In genomic region chr9:71725590-71726338, GRCh38 we compare ENCODE assay signal across 14 cellular contexts. TPM values are rescaled to one million over a fixed set of nuclear protein-coding genes. Genes with fewer than 3 reads are reported as not detected.
DNase-seq lines count a peak whose midpoint lies in the region; ATAC-seq and TF ChIP-seq lines count a peak whose summit lies in the region.
"Had no signal": no experiment of that assay in that cellular context is flagged by ENCODE, and none has a peak within 500 bp of the region (broad histone marks: within the 10 kb centered on the region; RNA-seq: fewer than 3 reads in every experiment).

No MANE protein-coding gene starts in this region.

- H3K36me3 Mint-ChIP-seq in stimulated activated effector memory CD8-positive, alpha-beta T cell treated with anti-CD3 and anti-CD28 coated beads, Interleukin-12 subunit alpha, Interleukin-12 subunit beta, amount 100 ng/mL, for 72 hours, result peaks cover 100% of the 10 kb centered on the region

- POLR2A ChIA-PET in OCI-LY7 (lab: Charles Lee), result interaction anchor here (0.7 kb wide), 1 partner anchor 963 kb away, joined by 3 read pairs; no protein-coding TSS in a partner anchor

- H3K4me1 Mint-ChIP-seq in stimulated activated effector memory CD8-positive, alpha-beta T cell treated with anti-CD3 and anti-CD28 coated beads, Interleukin-12 subunit alpha, Interleukin-12 subunit beta, amount 100 ng/mL, for 72 hours, result peaks cover 15% of the 10 kb centered on the region

- H3K4me3 ChIP-seq in foreskin fibroblast (ENCODE audit: low read depth in 1 of 2, low read length in 2 of 2), result no peak overlapping the region
- no peak overlapping the region for H3K4me3 ChIP-seq in OCI-LY7 (ENCODE audit: low read depth, low read length, poor library complexity, severe bottlenecking)
- H3K4me3 ChIP-seq: cardiac muscle cell, upper lobe of left lung had no signal

- no peak overlapping the region for H3K27ac ChIP-seq in OCI-LY7 (ENCODE audit: low read depth, low read length, poor library complexity, severe bottlenecking)
- H3K27ac ChIP-seq in substantia nigra (ENCODE audit: low read depth, low read length, poor library complexity, severe bottlenecking), result no peak overlapping the region
- H3K27ac ChIP-seq: cardiac muscle cell had no signal

- no TSS peak for BruUV-seq in OCI-LY7 (replicated peaks; lab: Mats Ljungman, UMichigan)

- H4K20me1 ChIP-seq in OCI-LY7 (ENCODE audit: insufficient read depth, low read length), result no peaks in the 10 kb centered on the region

- intact Hi-C loops in OCI-LY7 (cut with micrococcal nuclease; ENCODE audit: unreplicated experiment), result no loop called here

- CTCF ChIA-PET in OCI-LY7 (lab: Charles Lee; ENCODE audit: unreplicated experiment), result no interaction called here

- peak overlapping the region; percentile 32 for H3K27ac Mint-ChIP-seq in stimulated activated effector memory CD8-positive, alpha-beta T cell treated with anti-CD3 and anti-CD28 coated beads, Interleukin-12 subunit alpha, Interleukin-12 subunit beta, amount 100 ng/mL, for 72 hours
- H3K27ac Mint-ChIP-seq: natural killer cell treated with Interleukin-12 subunit alpha and Interleukin-12 subunit beta and Interleukin-15 and Interleukin-18, amount 100 ng/mL, for 72 hours; T-helper 1 cell treated with Interleukin-12 subunit alpha and Interleukin-12 subunit beta and Interleukin-4 antibody, amounts not matched to agents 30 μg/mL and 1 μg/mL, for 36 hours had no signal

- no peaks in the 10 kb centered on the region for H3K9me2 ChIP-seq in OCI-LY7 (ENCODE audit: insufficient read depth, low read length)

- no peak overlapping the region for H3K4me3 Mint-ChIP-seq in stimulated activated effector memory CD8-positive, alpha-beta T cell treated with anti-CD3 and anti-CD28 coated beads, Interleukin-12 subunit alpha, Interleukin-12 subunit beta, amount 100 ng/mL, for 72 hours
- H3K4me3 Mint-ChIP-seq: natural killer cell treated with Interleukin-12 subunit alpha and Interleukin-12 subunit beta and Interleukin-15 and Interleukin-18, amount 100 ng/mL, for 72 hours; T-helper 1 cell treated with Interleukin-12 subunit alpha and Interleukin-12 subunit beta and Interleukin-4 antibody, amounts not matched to agents 30 μg/mL and 1 μg/mL, for 36 hours had no signal

- no peak for ATAC-seq in stimulated activated effector memory CD8-positive, alpha-beta T cell treated with anti-CD3 and anti-CD28 coated beads, Interleukin-12 subunit alpha, Interleukin-12 subunit beta, amount 100 ng/mL, for 72 hours
- no peak for ATAC-seq in HG03571 (IDR thresholded peaks at IDR 0.05; ENCODE audit: unreplicated experiment)
- ATAC-seq: natural killer cell treated with Interleukin-12 subunit alpha and Interleukin-12 subunit beta and Interleukin-15 and Interleukin-18, amount 100 ng/mL, for 72 hours had no signal

- no peaks in the 10 kb centered on the region for H3K36me3 ChIP-seq in OCI-LY7 (ENCODE audit: insufficient read depth, low read length)

- DNase-seq in NCI-H1694 treated with DMSO at 0.1 percent for 48 hours (lab: John Stamatoyannopoulos, UW) (peak; percentile 14), NCI-H1694 (lab: John Stamatoyannopoulos, UW) (no peak), SK-MEL-5 (ENCODE audit: low read depth, low spot score) (peak; percentile 97), foreskin fibroblast (peak; percentile 45 to 75), OCI-LY7 (ENCODE audit: low spot score) (no peak), substantia nigra (lab: John Stamatoyannopoulos, UW) (no peak)
- DNase-seq in stimulated activated effector memory CD8-positive, alpha-beta T cell treated with anti-CD3 and anti-CD28 coated beads, Interleukin-12 subunit alpha, Interleukin-12 subunit beta, amount 100 ng/mL, for 72 hours (ENCODE audit: low spot score in 2 of 2), result no peak
- DNase-seq: activated CD8-positive, alpha-beta memory T cell treated with anti-CD3 and anti-CD28 coated beads, Interleukin-2, amount 50 U/mL, for 48 hours; NCI-H187 treated with DMSO at 0.1 percent for 48 hours; upper lobe of left lung had no signal

- H3K9me3 ChIP-seq in OCI-LY7 (ENCODE audit: low read length), result no peaks in the 10 kb centered on the region
- H3K9me3 ChIP-seq: upper lobe of left lung had no signal

- no peaks in the 10 kb centered on the region for H3K9me3 Mint-ChIP-seq in stimulated activated effector memory CD8-positive, alpha-beta T cell treated with anti-CD3 and anti-CD28 coated beads, Interleukin-12 subunit alpha, Interleukin-12 subunit beta, amount 100 ng/mL, for 72 hours
- H3K9me3 Mint-ChIP-seq: natural killer cell treated with Interleukin-12 subunit alpha and Interleukin-12 subunit beta and Interleukin-15 and Interleukin-18, amount 100 ng/mL, for 72 hours; T-helper 1 cell treated with Interleukin-12 subunit alpha and Interleukin-12 subunit beta and Interleukin-4 antibody, amounts not matched to agents 30 μg/mL and 1 μg/mL, for 36 hours had no signal

- no peaks in the 10 kb centered on the region for H3K79me2 ChIP-seq in OCI-LY7 (ENCODE audit: insufficient read depth, low read depth, low read length)

- in situ Hi-C loops in SK-MEL-5 (cut with HindIII; ENCODE audit: low pct_unique_long_range_greater_than_20kb, low sequenced_read_pairs), result no loop called here

- TF ChIP-seq CTCF in foreskin fibroblast (IDR thresholded peaks at IDR 0.05; ENCODE audit: low read depth, low read length), result no peak
- TF ChIP-seq CTCF in OCI-LY7 (conservative IDR thresholded peaks at IDR 0.05; ENCODE audit: low read length), result no peak

- H3K4me1 ChIP-seq in OCI-LY7 (ENCODE audit: insufficient read depth, low read length, poor library complexity, severe bottlenecking), result no peaks in the 10 kb centered on the region

- H2AFZ ChIP-seq in OCI-LY7 (ENCODE audit: low read length), result no peak overlapping the region

- no peak overlapping the region for H3K4me2 ChIP-seq in OCI-LY7 (ENCODE audit: low read length)

RNA-seq across cellular contexts. Expression of gene CEMIP2, which starts 42.5 kb away (rescaled TPM):
- 98.8 and 100 TPM in 2 replicates for total RNA-seq in SK-MEL-5 (2014; rRNA removed; shearing (Covaris generic))
- 356 and 366 TPM in 2 replicates for polyA plus RNA-seq in SK-MEL-5 (2015; cell fraction: cytosol; rRNA removed)
- polyA plus RNA-seq in SK-MEL-5 (2015; cell fraction: nucleus; rRNA removed), result 138 and 145 TPM in 2 replicates
- total RNA-seq in OCI-LY7 (2014; rRNA removed; shearing (Covaris generic)), result 0.90 and 1.8 TPM in 2 replicates
- 3.9 and 4.8 TPM in 2 replicates for total RNA-seq in OCI-LY7 (2022)

Comparison
In these comparisons a context has a peak if more than half of its experiments do, and no peak if none do; other contexts are left out.
1. DNase-seq: peak in NCI-H1694 treated with DMSO at 0.1 percent for 48 hours (single experiment), SK-MEL-5 (single experiment) and foreskin fibroblast (2 of 2); none in NCI-H1694 (single experiment), stimulated activated effector memory CD8-positive, alpha-beta T cell treated with anti-CD3 and anti-CD28 coated beads, Interleukin-12 subunit alpha, Interleukin-12 subunit beta, amount 100 ng/mL, for 72 hours (0 of 2), OCI-LY7 (single experiment) and substantia nigra (0 of 49).
2. RNA of gene CEMIP2, which starts 42.5 kb away (total RNA-seq): 98.8 to 100 TPM in SK-MEL-5; 0.90 to 4.8 TPM in OCI-LY7; every median in the first group is over 10 times any median in the second.